9 cellular contexts compared by ENCODE assay signal in the genomic region with DNA sequence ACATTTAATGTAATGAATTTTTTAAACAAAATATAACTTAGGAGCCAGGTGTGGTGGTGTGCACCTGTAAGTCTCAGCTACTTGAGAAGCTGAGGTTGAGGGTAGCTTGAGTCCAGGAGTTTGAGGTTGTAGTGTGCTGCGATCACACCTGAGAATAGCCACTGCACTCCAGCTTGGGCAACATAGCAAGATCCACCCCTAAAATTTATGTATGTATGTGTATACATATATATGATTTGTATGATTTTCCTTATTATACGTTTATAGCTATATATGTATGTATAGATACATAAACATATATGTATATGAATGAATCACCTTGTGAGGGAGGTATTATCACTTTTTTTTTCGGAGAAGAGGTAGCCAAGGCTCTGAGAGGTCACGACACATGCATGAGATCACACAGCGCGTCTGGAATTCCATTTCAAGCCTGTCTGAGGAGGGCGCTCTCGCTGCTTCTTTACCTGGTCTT. TPM values are rescaled to one million over a fixed set of nuclear protein-coding genes. Genes with fewer than 3 reads are reported as not detected.
DNase-seq lines count a peak whose midpoint lies in the region; ATAC-seq and TF ChIP-seq lines count a peak whose summit lies in the region.
"Had no signal": no experiment of that assay in that cellular context is flagged by ENCODE, and none has a peak within 500 bp of the region (broad histone marks: within the 10 kb centered on the region; RNA-seq: fewer than 3 reads in every experiment).

No MANE protein-coding gene starts in this region.

- DNase-seq in cardiac muscle cell (ENCODE audit: low read depth in 1 of 2, low spot score in 1 of 2) = no peak
- no peak for DNase-seq in right atrium auricular region (ENCODE audit: low spot score)
- peak; percentile 49 to 58 for DNase-seq in activated CD4-positive, alpha-beta T cell treated with anti-CD3 and anti-CD28 coated beads for 4 hours
- no peak for DNase-seq in fibroblast of mammary gland (ENCODE audit: low read depth)
- DNase-seq in SHP77 (lab: John Stamatoyannopoulos, UW) = no peak

- H3K9ac ChIP-seq in parathyroid adenoma = no peak overlapping the region

- no peaks in the 10 kb centered on the region for H3K79me2 ChIP-seq in parathyroid adenoma

- H3K27me3 ChIP-seq in cardiac muscle cell = peaks cover 89% of the 10 kb centered on the region
- no peaks in the 10 kb centered on the region for H3K27me3 ChIP-seq in right atrium auricular region
- no peaks in the 10 kb centered on the region for H3K27me3 ChIP-seq in parathyroid adenoma (ENCODE audit: control insufficient read depth, insufficient read depth, low read length)

- H3K4me2 ChIP-seq in parathyroid adenoma (ENCODE audit: low read length) = peak overlapping the region; percentile 74

- peak; percentile 27 for TF ChIP-seq CTCF in cardiac muscle cell (IDR thresholded peaks at IDR 0.05; ENCODE audit: low read depth, low read length)
- TF ChIP-seq CTCF in right atrium auricular region (IDR thresholded peaks at IDR 0.05) = peak in 1 of 2 donors; percentile 48
- peak; percentile 21 for TF ChIP-seq CTCF in fibroblast of mammary gland (conservative IDR thresholded peaks at IDR 0.05; ENCODE audit: control insufficient read depth, insufficient read depth, low read depth, low read length)
- no peak for TF ChIP-seq CTCF in parathyroid adenoma (IDR thresholded peaks at IDR 0.05)

- no peaks in the 10 kb centered on the region for H3K36me3 ChIP-seq in cardiac muscle cell
- no peaks in the 10 kb centered on the region for H3K36me3 ChIP-seq in right atrium auricular region
- H3K36me3 ChIP-seq in parathyroid adenoma (ENCODE audit: control insufficient read depth, insufficient read depth, low read length) = no peaks in the 10 kb centered on the region

- H3K4me1 ChIP-seq in cardiac muscle cell (ENCODE audit: low read depth) (no peaks in the 10 kb centered on the region), right atrium auricular region (peaks cover 0 to 12% of the 10 kb centered on the region in 2 donors), parathyroid adenoma (no peaks in the 10 kb centered on the region)

- ATAC-seq in GM19035 (IDR thresholded peaks at IDR 0.05; ENCODE audit: unreplicated experiment) (no peak), HG03342 (IDR thresholded peaks at IDR 0.05; ENCODE audit: unreplicated experiment) (no peak)

- H3K4me3 ChIP-seq in cardiac muscle cell (peak overlapping the region; percentile 31), right atrium auricular region (peak overlapping the region in 1 of 2 donors; percentile 54), fibroblast of mammary gland (ENCODE audit: control insufficient read depth, low read depth, low read length) (peak overlapping the region; percentile 4), parathyroid adenoma (ENCODE audit: low read depth, low read length) (peak overlapping the region; percentile 55)

- no peak overlapping the region for H3K27ac ChIP-seq in cardiac muscle cell
- H3K27ac ChIP-seq in right atrium auricular region = no peak overlapping the region
- no peak overlapping the region for H3K27ac ChIP-seq in parathyroid adenoma
- H3K27ac ChIP-seq: epithelial cell of prostate had no signal

- H2AFZ ChIP-seq in parathyroid adenoma = peak overlapping the region; percentile 97

- H3K9me3 ChIP-seq in cardiac muscle cell (ENCODE audit: low read depth) (no peaks in the 10 kb centered on the region), right atrium auricular region (peaks cover 0 to 3% of the 10 kb centered on the region in 2 donors), parathyroid adenoma (ENCODE audit: control insufficient read depth, low read length) (no peaks in the 10 kb centered on the region)

RNA-seq across cellular contexts. Expression of gene CCNI2, which starts 0.6 kb away (rescaled TPM):
- not detected in 2 replicates for total RNA-seq in cardiac muscle cell
- polyA plus RNA-seq in cardiac muscle cell = 0.66 and 0.97 TPM in 2 replicates
- total RNA-seq in right atrium auricular region = not detected

RNA-seq across cellular contexts. Expression of gene KIF3A, which starts 9.3 kb away (rescaled TPM):
- total RNA-seq in cardiac muscle cell (4.8 and 5.4 TPM in 2 replicates), right atrium auricular region (1 to 10 TPM; 5.6 to 7.2 TPM)
- polyA plus RNA-seq in cardiac muscle cell = 10.5 and 13.4 TPM in 2 replicates

RNA-seq across cellular contexts. Expression of gene SEPTIN8, which starts 30.4 kb away (rescaled TPM):
- 41.0 and 51.9 TPM in 2 replicates for total RNA-seq in cardiac muscle cell
- polyA plus RNA-seq in cardiac muscle cell = 18.6 and 24.4 TPM in 2 replicates
- total RNA-seq in right atrium auricular region = 10 to 100 TPM; 21.1 to 24.8 TPM

Comparison
In these comparisons a context has a peak if more than half of its experiments do, and no peak if none do; other contexts are left out.
1. DNase-seq: peak in activated CD4-positive, alpha-beta T cell treated with anti-CD3 and anti-CD28 coated beads for 4 hours (2 of 2); none in cardiac muscle cell (0 of 2), right atrium auricular region (single experiment), fibroblast of mammary gland (single experiment) and SHP77 (0 of 2).